ENCODE assay signal across 8 cellular contexts in genomic region chr6:156777577-156777865, GRCh38. TPM values are rescaled to one million over a fixed set of nuclear protein-coding genes. Genes with fewer than 3 reads are reported as not detected.
A peak's percentile ranks its signal among the peaks of the same experiment; 100 is the strongest.
DNase-seq lines count a peak whose midpoint lies in the region; ATAC-seq, FAIRE-seq and TF ChIP-seq lines count a peak whose summit lies in the region.

No MANE protein-coding gene starts in this region.

- H2AK5ac ChIP-seq in IMR-90 (ENCODE audit: low read depth, low read length) = no peak overlapping the region

- H3F3A ChIP-seq in neural progenitor cell (ENCODE audit: low read depth) = peaks cover 54% of the 10 kb centered on the region

- no peak overlapping the region for H4K5ac ChIP-seq in IMR-90 (ENCODE audit: low read depth, low read length)

- peaks cover 16% of the 10 kb centered on the region for H4K20me1 ChIP-seq in IMR-90 (ENCODE audit: insufficient read depth, low read length)
- peaks cover 63% of the 10 kb centered on the region for H4K20me1 ChIP-seq in neural progenitor cell (ENCODE audit: low read depth)

- H3K4me1 Mint-ChIP-seq in Caco-2 (ENCODE audit: low read depth, unreplicated experiment) (no peaks in the 10 kb centered on the region), neural progenitor cell (peaks cover 59% of the 10 kb centered on the region)

- no peak overlapping the region for H3K23ac ChIP-seq in IMR-90 (ENCODE audit: low read depth, low read length)

- H3K18ac ChIP-seq in IMR-90 (ENCODE audit: low read depth, low read length) = no peak overlapping the region; the same call in 1 of the 2 replicates

- dilution Hi-C loops in IMR-90 (cut with HindIII; ENCODE audit: low sequenced_read_pairs, unreplicated experiment) = no loop called here

- no peak overlapping the region for H2BK15ac ChIP-seq in IMR-90 (ENCODE audit: low read depth, low read length)

- H4K91ac ChIP-seq in IMR-90 (ENCODE audit: insufficient read depth, low read depth, low read length) = no peak overlapping the region

- H3K79me2 ChIP-seq in neural progenitor cell (ENCODE audit: low read depth) = peaks cover 71% of the 10 kb centered on the region

- peak overlapping the region; percentile 77 for H3K4ac ChIP-seq in IMR-90 (ENCODE audit: low read depth, low read length)

- TF ChIP-seq RAD21 in IMR-90 (IDR thresholded peaks at IDR 0.05; ENCODE audit: low read length) = no peak

- H3K9me3 Mint-ChIP-seq in Caco-2 (ENCODE audit: unreplicated experiment) (no peaks in the 10 kb centered on the region), neural progenitor cell (no peaks in the 10 kb centered on the region)

- H3K4me3 Mint-ChIP-seq in Caco-2 (ENCODE audit: unreplicated experiment) (peak overlapping the region; percentile 92), neural progenitor cell (peak overlapping the region; percentile 96)

- H3K14ac ChIP-seq in IMR-90 (replicated peaks; ENCODE audit: low read depth, low read length) = peak overlapping the region; percentile 62; the same call in 1 of the 2 replicates

- BruUV-seq in Caco-2 (replicated peaks; lab: Mats Ljungman, UMichigan) (no TSS peak), IMR-90 (replicated peaks; lab: Mats Ljungman, UMichigan) (no TSS peak)

- H3K9me3 ChIP-seq in Caco-2 (no peaks in the 10 kb centered on the region), IMR-90 (ENCODE audit: control insufficient read depth, insufficient read depth, low read length) (no peaks in the 10 kb centered on the region), duodenal mucosa (ENCODE audit: control insufficient read depth in 1 of 2, low read length in 2 of 2) (no peaks in the 10 kb centered on the region), neural progenitor cell (ENCODE audit: low read depth) (no peaks in the 10 kb centered on the region)

- CTCF ChIA-PET in Caco-2 (lab: Charles Lee) = no interaction called here
- CTCF ChIA-PET in IMR-90 (lab: Yijun Ruan, JAX) = no interaction called here

- peaks cover 4 to 11% of the 10 kb centered on the region in 2 experiments; a peak in 2 of 4 replicates for H3K79me1 ChIP-seq in IMR-90 (ENCODE audit: low read depth in 1 of 2, low read length in 2 of 2)

- peak overlapping the region; percentile 97 for H3K27ac ChIP-seq in IMR-90 (ENCODE audit: insufficient read depth, low read length)
- peak overlapping the region; percentile 92 for H3K27ac ChIP-seq in duodenal mucosa (ENCODE audit: low read depth, low read length)
- peak overlapping the region; percentile 93 for H3K27ac ChIP-seq in neural progenitor cell

- H3K4me2 ChIP-seq in IMR-90 (ENCODE audit: low read depth, low read length) (no peak overlapping the region; the same call in 1 of the 2 replicates), neural progenitor cell (peak overlapping the region; percentile 84)

- DNase-seq in Caco-2 = no peak
- no peak for DNase-seq in IMR-90
- no peak for DNase-seq in neural progenitor cell (ENCODE audit: low spot score)
- no peak for DNase-seq in medulla oblongata (ENCODE audit: extremely low spot score)
- DNase-seq in stimulated activated CD4-positive, alpha-beta T cell treated with anti-CD3 and anti-CD28 coated beads, Interleukin-4, amount 100 ng/mL, for 24 hours = no peak
- DNase-seq in RCC 7860 (ENCODE audit: low spot score) = no peak

- intact Hi-C loops in Caco-2 (cut with micrococcal nuclease; ENCODE audit: unreplicated experiment) = loop anchor here (1.0 to 10.0 kb wide), 3 partner anchors 90 to 407 kb away; no protein-coding TSS in a partner anchor
- intact Hi-C loops in IMR-90 (cut with micrococcal nuclease) = loop anchor here (1.0 to 5.0 kb wide), 6 partner anchors 55 to 1450 kb away; no protein-coding TSS in a partner anchor

- H3K4me3 ChIP-seq in Caco-2 (ENCODE audit: low read depth, low read length) (peak overlapping the region; percentile 88), IMR-90 (ENCODE audit: insufficient read depth, low read depth, low read length) (peak overlapping the region; percentile 99), duodenal mucosa (ENCODE audit: low read depth in 1 of 2, low read length in 2 of 2) (peak overlapping the region; percentile 68 to 77), neural progenitor cell (peak overlapping the region; percentile 93)

- in situ Hi-C loops in IMR-90 (cut with MboI; ENCODE audit: low sequenced_read_pairs) = no loop called here

- no peak for FAIRE-seq in RCC 7860 (lab: Jason Lieb, UNC)

- peak overlapping the region; percentile 87 for H3K56ac ChIP-seq in IMR-90 (ENCODE audit: extremely low read depth, insufficient read depth, low read length)

- H3K36me3 Mint-ChIP-seq in Caco-2 (ENCODE audit: insufficient read depth, unreplicated experiment) (peaks cover 6% of the 10 kb centered on the region), neural progenitor cell (no peaks in the 10 kb centered on the region)

- TF ChIP-seq POLR2A in IMR-90 (IDR thresholded peaks at IDR 0.05; ENCODE audit: low read depth, low read length) = no peak

- no peak for TF ChIP-seq CTCF in Caco-2 (IDR thresholded peaks at IDR 0.05; ENCODE audit: insufficient read depth in 1 of 2, low read depth in 1 of 2, low read length in 1 of 2, severe bottlenecking in 1 of 2, unreplicated experiment in 1 of 2)
- no peak for TF ChIP-seq CTCF in IMR-90 (conservative IDR thresholded peaks at IDR 0.05; ENCODE audit: low read depth, low read length)
- TF ChIP-seq CTCF in neural progenitor cell (IDR thresholded peaks at IDR 0.05) = no peak

- H3K27ac Mint-ChIP-seq in Caco-2 (ENCODE audit: unreplicated experiment) = peak overlapping the region; percentile 90
- no peak overlapping the region for H3K27ac Mint-ChIP-seq in neural progenitor cell

- H3K9ac ChIP-seq in IMR-90 (ENCODE audit: low read depth, low read length) (peak overlapping the region; percentile 94), duodenal mucosa (ENCODE audit: low read depth in 1 of 2, low read length in 2 of 2) (peak overlapping the region; percentile 82 to 83), neural progenitor cell (peak overlapping the region; percentile 68)

- H2BK120ac ChIP-seq in IMR-90 (ENCODE audit: low read depth, low read length) = peak overlapping the region; percentile 14; the same call in 1 of the 2 replicates

- H2BK5ac ChIP-seq in IMR-90 (ENCODE audit: low read depth, low read length, poor library complexity, severe bottlenecking) = peak overlapping the region; percentile 98

- 0% methylated on average over 24 of the region's 57 CpGs; no CpG with 5 or more reads in 1 of the 2 experiments for WGBS in IMR-90 (ENCODE audit: extremely low coverage in 2 of 2, insufficient read length in 1 of 2), 2 experiments

- H3K27me3 Mint-ChIP-seq in Caco-2 (ENCODE audit: insufficient read depth, unreplicated experiment) (no peaks in the 10 kb centered on the region), neural progenitor cell (ENCODE audit: insufficient read depth, low read depth) (peaks cover 16% of the 10 kb centered on the region)

- no peak overlapping the region for H2BK20ac ChIP-seq in IMR-90 (ENCODE audit: low read depth, low read length)

- H2AK9ac ChIP-seq in IMR-90 (replicated peaks; ENCODE audit: low read depth, low read length, poor library complexity) = peak overlapping the region; percentile 88

- H3K9me1 ChIP-seq in IMR-90 (ENCODE audit: insufficient read depth, low read length) = no peaks in the 10 kb centered on the region

- peak overlapping the region; percentile 64 to 95; a peak in 2 of 4 replicates for H4K8ac ChIP-seq in IMR-90 (ENCODE audit: low read depth in 2 of 2, low read length in 2 of 2)

- H3K36me3 ChIP-seq in Caco-2 (ENCODE audit: control insufficient read depth, insufficient read depth, low read length) (no peaks in the 10 kb centered on the region), IMR-90 (ENCODE audit: control insufficient read depth, insufficient read depth, low read length) (no peaks in the 10 kb centered on the region), duodenal mucosa (ENCODE audit: control insufficient read depth in 1 of 2, insufficient read depth in 2 of 2, low read length in 2 of 2) (no peaks in the 10 kb centered on the region), neural progenitor cell (no peaks in the 10 kb centered on the region)

- H2AFZ ChIP-seq in IMR-90 (replicated peaks; ENCODE audit: low read length, poor library complexity) = peak overlapping the region; percentile 94
- peak overlapping the region; percentile 43 for H2AFZ ChIP-seq in neural progenitor cell (replicated peaks)

- H3K27me3 ChIP-seq in Caco-2 (replicated peaks; ENCODE audit: control insufficient read depth, insufficient read depth, low read length) (no peaks in the 10 kb centered on the region), IMR-90 (ENCODE audit: control insufficient read depth, insufficient read depth, low read length) (no peaks in the 10 kb centered on the region), duodenal mucosa (ENCODE audit: control insufficient read depth in 1 of 2, insufficient read depth in 2 of 2, low read length in 2 of 2) (no peaks in the 10 kb centered on the region), neural progenitor cell (no peaks in the 10 kb centered on the region)

- H3K4me1 ChIP-seq in Caco-2 (peaks cover 16% of the 10 kb centered on the region), IMR-90 (ENCODE audit: control insufficient read depth, insufficient read depth, low read length) (peaks cover 6% of the 10 kb centered on the region), duodenal mucosa (ENCODE audit: control insufficient read depth in 1 of 2, insufficient read depth in 2 of 2, low read length in 2 of 2) (peaks cover 19 to 27% of the 10 kb centered on the region in 2 donors), neural progenitor cell (peaks cover 54% of the 10 kb centered on the region)

- POLR2A ChIA-PET in Caco-2 (lab: Charles Lee) (no interaction called here), IMR-90 (lab: Charles Lee; ENCODE audit: unreplicated experiment) (interaction anchor here (1.0 kb wide), 1 partner anchor 91 kb away, joined by 6 read pairs; no protein-coding TSS in a partner anchor)

- ATAC-seq in IMR-90 (ENCODE audit: low read depth) (no peak), HG03520 (IDR thresholded peaks at IDR 0.05; ENCODE audit: unreplicated experiment) (no peak)

TF ChIP-seq in IMR-90, 13 proteins besides CTCF, POLR2A, EP300 and RAD21 (continues in another document):
- no peak for TF ChIP-seq RFX5 (IDR thresholded peaks at IDR 0.05; ENCODE audit: low read depth, low read length)
- no peak for TF ChIP-seq RCOR1 (IDR thresholded peaks at IDR 0.05; ENCODE audit: insufficient replicate concordance, low read length)
- TF ChIP-seq MAZ (IDR thresholded peaks at IDR 0.05; ENCODE audit: borderline replicate concordance, low read depth, low read length) = no peak
- no peak for TF ChIP-seq MXI1 (IDR thresholded peaks at IDR 0.05; ENCODE audit: borderline replicate concordance, low read depth, low read length)
- TF ChIP-seq NFE2L2 (IDR thresholded peaks at IDR 0.05; ENCODE audit: low read depth, low read length) = no peak
- no peak for TF ChIP-seq SMC3 (IDR thresholded peaks at IDR 0.05; ENCODE audit: low read depth, low read length)
- no peak for TF ChIP-seq MAFK (IDR thresholded peaks at IDR 0.05; ENCODE audit: low read depth, low read length)

RNA-seq across cellular contexts. Expression of gene ARID1B, which starts 0.3 kb away (rescaled TPM):
- total RNA-seq in Caco-2 (2022) = 58.8 and 62.2 TPM in 2 replicates
- total RNA-seq in IMR-90 (2012; rRNA removed) = 14.5 and 22.8 TPM in 2 replicates
- polyA plus RNA-seq in IMR-90 (2012; rRNA removed) = 17.5 and 20.1 TPM in 2 replicates
- 9.7 and 16.0 TPM in 2 replicates for polyA plus RNA-seq in IMR-90 (2012; cell fraction: cytosol; rRNA removed)
- 28.7 and 32.4 TPM in 2 replicates for polyA plus RNA-seq in IMR-90 (2012; cell fraction: nucleus; rRNA removed; ENCODE audit: low replicate concordance)
- 52.8 and 62.1 TPM in 2 replicates for total RNA-seq in neural progenitor cell (ENCODE audit: low replicate concordance)
